28 cellular contexts compared by ENCODE assay signal in genomic region chr12:124623344-124623885, GRCh38.
"Had no signal": no experiment of that assay in that cellular context is flagged by ENCODE, and none has a peak within 500 bp of the region (broad histone marks: within the 10 kb centered on the region; RNA-seq: fewer than 3 reads in every experiment).

No MANE protein-coding gene starts in this region.

- H2AFZ ChIP-seq: hepatocyte had no signal

- H3K4me2 ChIP-seq: hepatocyte had no signal

- H3K79me2 ChIP-seq: hepatocyte had no signal

- H3K27ac ChIP-seq: cardiac muscle cell, coronary artery, dorsolateral prefrontal cortex, gastrocnemius medialis, hepatocyte, neutrophil, ovary had no signal

- H3K4me3 ChIP-seq: adrenal gland, cardiac muscle cell, coronary artery, dorsolateral prefrontal cortex, gastrocnemius medialis, hepatocyte, ovary, sigmoid colon, upper lobe of left lung had no signal

- H3K27me3 ChIP-seq: adrenal gland, cardiac muscle cell, dorsolateral prefrontal cortex, gastrocnemius medialis, hepatocyte, neutrophil, ovary, sigmoid colon, upper lobe of left lung had no signal

- ATAC-seq: activated T-cell treated with anti-CD3 and anti-CD28 coated beads, Interleukin-2, amount 50 U/mL, for 72 hours; gastrocnemius medialis; left ventricle myocardium superior; stimulated activated memory B cell treated with anti-CD40 and anti-IgM and Interleukin-4, amounts not matched to agents 10 μg/mL and 1 μg/mL and 100 μg/mL, for 72 hours; stimulated activated naive CD8-positive, alpha-beta T cell treated with anti-CD3 and anti-CD28 coated beads, Interleukin-15, amount 100 ng/mL, for 72 hours had no signal

- H3K9me3 ChIP-seq: adrenal gland, gastrocnemius medialis, neutrophil, ovary, sigmoid colon, upper lobe of left lung had no signal

- H3K36me3 ChIP-seq: adrenal gland, cardiac muscle cell, gastrocnemius medialis, neutrophil, ovary, sigmoid colon, upper lobe of left lung had no signal

- DNase-seq: activated CD4-positive, alpha-beta T cell treated with anti-CD3 and anti-CD28 coated beads for 4 hours; activated CD4-positive, alpha-beta T cell treated with anti-CD3 and anti-CD28 coated beads, Interleukin-2, amount 50 U/mL, for 4 hours; activated CD4-positive, CD25-positive, alpha-beta regulatory T cell; activated naive CD4-positive, alpha-beta T cell; activated T-cell treated with anti-CD3 and anti-CD28 coated beads for 4 hours; activated T-cell treated with anti-CD3 and anti-CD28 coated beads, Interleukin-2, amount 50 U/mL, for 72 hours; aorta; cerebellar nuclear complex; dorsolateral prefrontal cortex; effector memory CD4-positive, alpha-beta T cell; gastrocnemius medialis; glutamatergic neuron; islet precursor cell; left ventricle myocardium superior; retina; sigmoid colon; small intestine; stimulated activated CD4-positive, alpha-beta T cell treated with anti-CD3 and anti-CD28 coated beads, Interleukin-4, amount 100 ng/mL, for 24 hours; stimulated activated naive CD8-positive, alpha-beta T cell treated with anti-CD3 and anti-CD28 coated beads, Interleukin-15, amount 100 ng/mL, for 72 hours; substantia nigra; upper lobe of left lung had no signal
